In the genomic region with DNA sequence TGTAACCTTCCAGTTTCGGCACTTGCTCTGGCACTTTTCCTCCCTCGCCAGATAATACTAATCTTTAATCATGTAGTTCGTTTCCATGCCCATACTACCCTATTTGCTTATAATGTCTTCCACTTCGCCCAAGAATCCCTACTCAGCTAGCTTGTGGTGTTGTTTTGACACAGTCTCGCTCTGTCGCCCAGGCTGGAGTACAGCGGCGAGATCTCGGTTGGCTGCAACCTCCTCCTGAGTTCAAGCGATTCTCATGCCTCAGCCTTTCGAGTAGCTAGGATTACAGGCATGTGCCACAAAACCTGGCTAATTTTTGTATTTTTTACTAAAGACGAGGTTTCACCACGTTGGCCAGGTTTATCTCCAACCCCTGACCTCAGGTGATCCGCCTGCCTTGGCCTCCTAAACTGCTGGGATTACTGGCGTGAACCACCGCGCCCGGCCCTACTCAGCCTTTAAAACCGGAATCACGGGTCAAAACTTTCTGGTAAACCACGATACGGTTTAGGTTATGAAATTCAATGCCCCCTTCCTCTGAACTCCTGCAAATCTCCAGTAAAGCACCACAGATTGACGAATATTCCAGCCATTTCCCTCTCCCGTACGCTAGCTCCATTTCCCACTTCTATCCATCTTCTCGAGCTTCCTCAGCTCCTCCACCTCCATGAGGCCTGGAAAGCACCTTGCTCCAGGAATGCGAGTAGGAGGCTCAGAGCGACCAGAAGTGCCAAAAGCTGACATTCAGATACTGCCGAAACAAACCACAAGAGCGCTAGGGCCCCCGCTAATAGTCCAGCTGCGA, we compare ENCODE assay signal across 8 cellular contexts. TPM values are rescaled to one million over a fixed set of nuclear protein-coding genes. Genes with fewer than 3 reads are reported as not detected.
A peak's percentile ranks its signal among the peaks of the same experiment; 100 is the strongest.
DNase-seq lines count a peak whose midpoint lies in the region; ATAC-seq, FAIRE-seq and TF ChIP-seq lines count a peak whose summit lies in the region.

No MANE protein-coding gene starts in this region.

- no peaks in the 10 kb centered on the region for H3K27me3 ChIP-seq in BE2C
- H3K27me3 ChIP-seq in H1 (replicated peaks in 1 of 4; ENCODE audit: control insufficient read depth in 3 of 4, extremely low read depth in 1 of 4, insufficient read depth in 3 of 4, low read length in 3 of 4): no peaks in the 10 kb centered on the region

- 42% methylated on average over 32 of the region's 32 CpGs; no CpG with 5 or more reads in 1 of the 2 experiments for WGBS in H1 (ENCODE audit: extremely low coverage in 1 of 2, insufficient coverage in 1 of 2, insufficient read length in 1 of 2, insufficient replicate concordance in 2 of 2, low coverage in 1 of 2, low lambda C conversion rate in 2 of 2, missing lambda C conversion rate in 1 of 2), 2 experiments

- H3K9me3 Mint-ChIP-seq in nephron progenitor cell: no peaks in the 10 kb centered on the region

- POLR2A ChIA-PET in H1 (lab: Charles Lee; ENCODE audit: partially characterized antibody): interaction anchor here (0.6 to 2.1 kb wide), 33 partner anchors 9 to 260 kb away, joined by 3 to 9 read pairs (median 3); partner anchors contain the start of genes CCDC32, CHAC1, GCHFR and KNL1

- DNase-seq in BE2C (no peak), NB4 (ENCODE audit: low read depth) (peak; percentile 59), H1 (ENCODE audit: low read depth in 1 of 2, low spot score in 2 of 2) (no peak), nephron progenitor cell (peak; percentile 21), activated gamma-delta T cell treated with Interleukin-2 at 50 U/mL for 16 hours (no peak), ACHN (no peak)

- no peak for TF ChIP-seq EP300 in H1 (IDR thresholded peaks at IDR 0.05; ENCODE audit: borderline replicate concordance in 1 of 2, low read depth in 2 of 2, low read length in 2 of 2)

- peak overlapping the region; percentile 91 for H2BK5ac ChIP-seq in H1 (ENCODE audit: low read depth, low read length)

- H3K14ac ChIP-seq in H1 (ENCODE audit: insufficient read length): no peak overlapping the region

- no peak for TF ChIP-seq RAD21 in H1 (IDR thresholded peaks at IDR 0.05 in 1 of 2, conservative IDR thresholded peaks at IDR 0.05 in 1 of 2; ENCODE audit: low read depth in 2 of 2, low read length in 2 of 2)

- peaks cover 4% of the 10 kb centered on the region; the same call in 1 of the 2 replicates for H3K79me1 ChIP-seq in H1 (ENCODE audit: low read depth, low read length)

- H2BK12ac ChIP-seq in H1 (ENCODE audit: low read depth, low read length): 0 out of 2 replicates have a peak overlapping the region, but pooled peaks have one; percentile 9

- no peak overlapping the region; the same call in none of the 2 replicates for H4K8ac ChIP-seq in H1 (ENCODE audit: extremely low read depth, insufficient read depth, low read length)

- H3K9ac ChIP-seq in H1 (replicated peaks in 1 of 4; ENCODE audit: extremely low read depth in 1 of 4, low read depth in 3 of 4, low read length in 3 of 4): peak overlapping the region in 3 of 4 experiments; percentile 57 to 96 (median 96); a peak in 6 of 7 replicates

- no peak overlapping the region for H4K91ac ChIP-seq in H1 (replicated peaks; ENCODE audit: insufficient read length, low read length)

- no peak overlapping the region for H3K4ac ChIP-seq in H1 (replicated peaks; ENCODE audit: insufficient read length, low read depth, low read length)

- H3K36me3 ChIP-seq in BE2C (peaks cover 5% of the 10 kb centered on the region; the same call in 1 of the 2 replicates), H1 (ENCODE audit: control insufficient read depth in 2 of 4, insufficient read depth in 4 of 4, low read length in 3 of 4) (peaks cover 0 to 5% (median 2%) of the 10 kb centered on the region in 4 experiments; a peak in 3 of 8 replicates)

- CTCF ChIA-PET in H1 (lab: Charles Lee; ENCODE audit: partially characterized antibody): interaction anchor here (0.8 to 2.1 kb wide), 8 partner anchors 8 to 198 kb away, joined by 3 to 11 read pairs (median 3); no protein-coding TSS in a partner anchor

- no peak overlapping the region for H2BK20ac ChIP-seq in H1 (ENCODE audit: low read length)

- TF ChIP-seq CTCF in BE2C (IDR thresholded peaks at IDR 0.05; ENCODE audit: low read depth, low read length): no peak
- no peak for TF ChIP-seq CTCF in NB4 (IDR thresholded peaks at IDR 0.05; ENCODE audit: low read depth, low read length)
- no peak for TF ChIP-seq CTCF in H1 (IDR thresholded peaks at IDR 0.05; ENCODE audit: control extremely low read depth in 1 of 3, insufficient read depth in 1 of 3, low read depth in 1 of 3, low read length in 3 of 3)
- no peak for TF ChIP-seq CTCF in nephron progenitor cell (IDR thresholded peaks at IDR 0.05)

- peak overlapping the region; percentile 98 for H3K4me3 ChIP-seq in BE2C (ENCODE audit: low read depth, low read length)
- H3K4me3 ChIP-seq in NB4 (ENCODE audit: low read depth, low read length): peak overlapping the region; percentile 99
- peak overlapping the region; percentile 57 to 96 (median 86) for H3K4me3 ChIP-seq in H1 (ENCODE audit: extremely low read depth in 1 of 4, insufficient read depth in 2 of 4, low read depth in 3 of 4, low read length in 4 of 4)

- in situ Hi-C loops in ACHN (cut with HindIII; ENCODE audit: low pct_ligation_motif_present, low pct_unique_long_range_greater_than_20kb, low sequenced_read_pairs): no loop called here

- H2AFZ ChIP-seq in H1 (ENCODE audit: low read length): peak overlapping the region; percentile 92

- no peak overlapping the region for H3K18ac ChIP-seq in H1 (ENCODE audit: extremely low read depth, low read length)

- no peak for FAIRE-seq in H1 (lab: Jason Lieb, UNC)

- H4K20me1 ChIP-seq in H1 (replicated peaks in 1 of 2; ENCODE audit: control insufficient read depth in 1 of 2, insufficient read depth in 2 of 2, low read length in 2 of 2): peaks cover 0 to 1% of the 10 kb centered on the region in 2 experiments

- no peak overlapping the region for H3K23ac ChIP-seq in H1 (ENCODE audit: insufficient read length)

- H2BK120ac ChIP-seq in H1 (replicated peaks; ENCODE audit: low read depth, low read length): no peak overlapping the region

- peaks cover 30% of the 10 kb centered on the region for H3K4me1 Mint-ChIP-seq in nephron progenitor cell

- H2AK5ac ChIP-seq in H1 (ENCODE audit: low read depth, low read length): peak overlapping the region; percentile 86; the same call in 1 of the 2 replicates

- H3K4me2 ChIP-seq in H1 (ENCODE audit: insufficient read depth in 1 of 2, low read depth in 2 of 2, low read length in 2 of 2): peak overlapping the region; percentile 68 to 94

- H3K27me3 Mint-ChIP-seq in nephron progenitor cell (ENCODE audit: low read depth, poor library complexity): peaks cover 4% of the 10 kb centered on the region

- peak overlapping the region; percentile 96; the same call in 1 of the 2 replicates for H3K27ac ChIP-seq in H1 (ENCODE audit: low read depth, low read length)

- H2BK15ac ChIP-seq in H1 (ENCODE audit: low read length): no peak overlapping the region

- no peak overlapping the region for H3K56ac ChIP-seq in H1 (replicated peaks; ENCODE audit: insufficient read length, low read depth, low read length)

- no peaks in the 10 kb centered on the region for H3K9me3 ChIP-seq in BE2C
- no peaks in the 10 kb centered on the region for H3K9me3 ChIP-seq in H1 (ENCODE audit: insufficient read depth in 2 of 2, low read depth in 1 of 2, low read length in 1 of 2)

- peaks cover 21% of the 10 kb centered on the region for H3K36me3 Mint-ChIP-seq in nephron progenitor cell (ENCODE audit: low read depth)

- peak overlapping the region; percentile 71 for H4K5ac ChIP-seq in H1 (ENCODE audit: insufficient read length, low read depth, low read length)

- TF ChIP-seq POLR2A in NB4 (IDR thresholded peaks at IDR 0.05; ENCODE audit: extremely low read depth, insufficient read length) (no peak), H1 (IDR thresholded peaks at IDR 0.05; ENCODE audit: control extremely low read depth in 1 of 2, low read depth in 2 of 2, low read length in 2 of 2) (no peak)

- H3K79me2 ChIP-seq in H1 (ENCODE audit: control insufficient read depth in 1 of 2, insufficient read depth in 2 of 2, low read length in 2 of 2): peaks cover 0 to 16% of the 10 kb centered on the region in 2 experiments; a peak in 2 of 4 replicates

- H3K4me3 Mint-ChIP-seq in nephron progenitor cell: peak overlapping the region; percentile 100

- H3K4me1 ChIP-seq in BE2C (no peaks in the 10 kb centered on the region), H1 (replicated peaks in 1 of 4; ENCODE audit: control insufficient read depth in 3 of 4, insufficient read depth in 4 of 4, low read length in 3 of 4) (peaks cover 0 to 3% (median 1%) of the 10 kb centered on the region in 4 experiments; a peak in 1 of 7 replicates)

- peaks cover 5% of the 10 kb centered on the region for H3K23me2 ChIP-seq in H1 (ENCODE audit: low read depth, low read length)

- ATAC-seq in GM19397 (IDR thresholded peaks at IDR 0.05; ENCODE audit: unreplicated experiment) (peak; percentile 5), GM21360 (IDR thresholded peaks at IDR 0.05; ENCODE audit: unreplicated experiment) (no peak)

- H3K27ac Mint-ChIP-seq in nephron progenitor cell: peak overlapping the region; percentile 99

TF ChIP-seq in H1, 55 proteins besides CTCF, POLR2A, EP300 and RAD21 (continues in another document):
- TF ChIP-seq TEAD4 (IDR thresholded peaks at IDR 0.05; ENCODE audit: low read depth, low read length) (no peak), FOSL1 (IDR thresholded peaks at IDR 0.05; ENCODE audit: insufficient read depth, low read depth, low read length) (no peak), KDM4A (IDR thresholded peaks at IDR 0.05; ENCODE audit: low read depth, low read length, severe bottlenecking) (peak; percentile 41), YY1 (IDR thresholded peaks at IDR 0.05; ENCODE audit: low read depth, low read length) (peak; percentile 11; the same call in 1 of the 2 replicates), TCF12 (IDR thresholded peaks at IDR 0.05; ENCODE audit: low read depth, low read length) (0 out of 2 replicates have a peak, but pooled peaks have one; percentile 8)

RNA-seq across cellular contexts. Expression of gene RAD51, which starts 0.9 kb away (rescaled TPM):
- polyA plus RNA-seq in BE2C (2012; ENCODE audit: insufficient read depth, insufficient read length, low read depth): 5.4 TPM
- total RNA-seq in H1 (2021; fragmentation: NEBNext Ultra II Directional; extraction: Animal tissue kit (Norgen Biotek cat#: 25700)): 41.6 and 42.4 TPM in 2 replicates
- polyA plus RNA-seq in H1 (2011; rRNA removed): 25.2 and 32.2 TPM in 2 replicates
- polyA plus RNA-seq in H1 (2011; cell fraction: cytosol; rRNA removed): 30.9 TPM
- 24.2 TPM for polyA plus RNA-seq in H1 (2011; cell fraction: nucleus; rRNA removed)
- 33.8 to 46.3 TPM (median 41.0 TPM) in 4 replicates for polyA plus RNA-seq in H1 (2012, experiment 1 of 2)
- polyA plus RNA-seq in H1 (2012, experiment 2 of 2): 9.7 TPM
- 14.0 TPM for polyA plus RNA-seq in H1 (2013, experiment 1 of 2)
- polyA plus RNA-seq in H1 (2013, experiment 2 of 2): 12.9 TPM
- 46.5 and 51.4 TPM in 2 replicates for polyA minus RNA-seq in H1 (2011; rRNA and poly(A)+ RNA removed)
- polyA minus RNA-seq in H1 (2011; cell fraction: cytosol; rRNA and poly(A)+ RNA removed): 21.7 TPM
- 21.8 TPM for polyA minus RNA-seq in H1 (2011; cell fraction: nucleus; rRNA and poly(A)+ RNA removed)

Comparison
In these comparisons a context has a peak if more than half of its experiments do, and no peak if none do; other contexts are left out.
1. DNase-seq: peak in NB4 (single experiment) and nephron progenitor cell (single experiment); none in BE2C (single experiment), H1 (0 of 2), activated gamma-delta T cell treated with Interleukin-2 at 50 U/mL for 16 hours (single experiment) and ACHN (single experiment).
2. Peak in every context shown above with its lines, with median percentiles within 50 percentile points of each other: H3K4me3 ChIP-seq.